1 cellular context compared by ENCODE assay signal in genomic region chr12:57529831-57530230, GRCh38.
TF ChIP-seq lines count a peak whose summit lies in the region.

No MANE protein-coding gene starts in this region.

TF ChIP-seq in endothelial cell of umbilical vein, 7 proteins besides CTCF, POLR2A, EP300 and RAD21:
- TF ChIP-seq EZH2 (IDR thresholded peaks at IDR 0.05; ENCODE audit: borderline replicate concordance, low read depth, low read length, severe bottlenecking) (no peak), POLR2AphosphoS5 (IDR thresholded peaks at IDR 0.05; ENCODE audit: insufficient read depth, low read depth, low read length) (no peak), MAX (IDR thresholded peaks at IDR 0.05; ENCODE audit: insufficient read depth, insufficient read length) (no peak), JUN (IDR thresholded peaks at IDR 0.05; ENCODE audit: borderline replicate concordance, insufficient read depth, insufficient read length, low read depth) (no peak), MYC (IDR thresholded peaks at IDR 0.05; ENCODE audit: low read depth, low read length) (no peak), GATA2 (IDR thresholded peaks at IDR 0.05; ENCODE audit: insufficient read depth, insufficient read length, low read depth, low read length) (no peak), FOS (IDR thresholded peaks at IDR 0.05; ENCODE audit: borderline replicate concordance, insufficient read depth, low read length) (no peak)
